ENCODE assay signal across 25 cellular contexts in genomic region chr11:62801071-62801470, GRCh38.
"Had no signal": no experiment of that assay in that cellular context is flagged by ENCODE, and none has a peak within 500 bp of the region (broad histone marks: within the 10 kb centered on the region; RNA-seq: fewer than 3 reads in every experiment).

No MANE protein-coding gene starts in this region.

- H3K27me3 Mint-ChIP-seq: activated CD4-positive, alpha-beta memory T cell treated with anti-CD3 and anti-CD28 coated beads, Interleukin-2, amount 10 ng/mL, durations not matched to agents 7 days and 5 days; activated CD4-positive, alpha-beta T cell treated with anti-CD3 and anti-CD28 coated beads, Interleukin-2, amount 10 ng/mL, durations not matched to agents 24 days and 14 days; activated naive CD8-positive, alpha-beta T cell treated with anti-CD3 and anti-CD28 coated beads, Interleukin-2, amount 10 ng/mL, durations not matched to agents 7 days and 5 days; T-cell had no signal

- H3K4me3 Mint-ChIP-seq: activated CD4-positive, alpha-beta memory T cell treated with anti-CD3 and anti-CD28 coated beads, Interleukin-2, amount 10 ng/mL, durations not matched to agents 7 days and 5 days; activated CD4-positive, alpha-beta T cell treated with anti-CD3 and anti-CD28 coated beads, Interleukin-2, amount 10 ng/mL, durations not matched to agents 24 days and 14 days; activated naive CD8-positive, alpha-beta T cell treated with anti-CD3 and anti-CD28 coated beads, Interleukin-2, amount 10 ng/mL, durations not matched to agents 7 days and 5 days; immature natural killer cell; nephron progenitor cell; T-helper 2 cell treated with Interferon-gamma antibody and Interleukin-4, amounts not matched to agents 5 μg/mL and 100 μg/mL, for 36 hours had no signal

- H3K27ac Mint-ChIP-seq: activated CD4-positive, alpha-beta memory T cell treated with anti-CD3 and anti-CD28 coated beads, Interleukin-2, amount 10 ng/mL, durations not matched to agents 7 days and 5 days; activated CD4-positive, alpha-beta T cell treated with anti-CD3 and anti-CD28 coated beads, Interleukin-2, amount 10 ng/mL, durations not matched to agents 24 days and 14 days; activated naive CD8-positive, alpha-beta T cell treated with anti-CD3 and anti-CD28 coated beads, Interleukin-2, amount 10 ng/mL, durations not matched to agents 7 days and 5 days; nephron progenitor cell; T-helper 2 cell treated with Interferon-gamma antibody and Interleukin-4, amounts not matched to agents 5 μg/mL and 100 μg/mL, for 36 hours had no signal

- H3K27ac ChIP-seq: cardiac muscle cell, lower lobe of right lung, thyroid gland, VCaP had no signal

- H3K9me3 Mint-ChIP-seq: activated CD4-positive, alpha-beta memory T cell treated with anti-CD3 and anti-CD28 coated beads, Interleukin-2, amount 10 ng/mL, durations not matched to agents 7 days and 5 days; activated CD4-positive, alpha-beta T cell treated with anti-CD3 and anti-CD28 coated beads, Interleukin-2, amount 10 ng/mL, durations not matched to agents 24 days and 14 days; activated naive CD8-positive, alpha-beta T cell treated with anti-CD3 and anti-CD28 coated beads, Interleukin-2, amount 10 ng/mL, durations not matched to agents 7 days and 5 days; nephron progenitor cell; T-cell; T-helper 2 cell treated with Interferon-gamma antibody and Interleukin-4, amounts not matched to agents 5 μg/mL and 100 μg/mL, for 36 hours had no signal

- H3K27me3 ChIP-seq: cardiac muscle cell, thyroid gland had no signal

- H3K9me3 ChIP-seq: lower lobe of right lung, mucosa of descending colon, thyroid gland had no signal

- ATAC-seq: activated CD4-positive, CD25-positive, alpha-beta regulatory T cell treated with anti-CD3 and anti-CD28 coated beads, Interleukin-2, amount 50 U/mL, for 24 hours; left lobe of liver; lower lobe of right lung; mucosa of descending colon; sciatic nerve; SK-N-SH treated with all-trans-retinoic acid at 6 μM for 48 hours; T-cell had no signal

- DNase-seq: activated CD4-positive, alpha-beta memory T cell treated with anti-CD3 and anti-CD28 coated beads, Interleukin-2, amount 10 ng/mL, durations not matched to agents 7 days and 5 days; activated CD4-positive, alpha-beta T cell treated with anti-CD3 and anti-CD28 coated beads, Interleukin-2, amount 10 ng/mL, durations not matched to agents 24 days and 14 days; activated effector memory CD4-positive, alpha-beta T cell treated with anti-CD3 and anti-CD28 coated beads, Interleukin-2, amount 50 U/mL, for 16 hours; activated naive CD8-positive, alpha-beta T cell treated with anti-CD3 and anti-CD28 coated beads, Interleukin-2, amount 10 ng/mL, durations not matched to agents 7 days and 5 days; cortex of kidney; erythroblast; foreskin melanocyte; immature natural killer cell; lower lobe of right lung; mesendoderm; mucosa of descending colon; nephron progenitor cell; occipital lobe; small intestine; stimulated activated CD4-positive, alpha-beta T cell treated with anti-CD3 and anti-CD28 coated beads, Interleukin-2, amount 100 ng/mL, for 24 hours; stimulated activated naive CD4-positive, alpha-beta T cell; T-cell; thyroid gland had no signal

- H3K4me3 ChIP-seq: cardiac muscle cell, lower lobe of right lung, mucosa of descending colon, thyroid gland had no signal
